21 cellular contexts compared by ENCODE assay signal in the genomic region with DNA sequence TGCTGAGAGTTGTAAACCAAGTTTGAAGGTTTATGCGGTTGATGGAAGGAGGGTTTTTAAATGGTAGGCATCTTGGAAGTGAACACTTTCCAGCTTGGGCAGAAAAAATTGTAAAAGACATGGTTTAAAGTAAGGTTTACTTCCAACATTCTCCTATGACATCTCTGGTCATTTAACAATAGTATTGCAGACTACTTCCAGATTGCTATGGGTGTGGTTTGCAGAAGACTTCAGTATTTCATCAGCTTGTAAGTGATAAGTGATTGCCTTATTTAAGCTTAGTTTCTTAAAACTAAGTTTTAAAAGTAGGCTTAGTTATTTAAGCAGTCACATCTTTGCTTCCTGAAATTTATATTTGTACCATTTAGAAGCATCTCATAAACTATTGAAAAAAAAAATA.
"Had no signal": no experiment of that assay in that cellular context is flagged by ENCODE, and none has a peak within 500 bp of the region (broad histone marks: within the 10 kb centered on the region; RNA-seq: fewer than 3 reads in every experiment).

No MANE protein-coding gene starts in this region.

- H3K27me3 ChIP-seq: esophagus muscularis mucosa, gastrocnemius medialis, hepatocyte, ovary, sigmoid colon, tibial nerve, upper lobe of left lung had no signal

- H2AFZ ChIP-seq: hepatocyte had no signal

- ATAC-seq: gastrocnemius medialis; natural killer cell; psoas muscle; right cardiac atrium; stimulated activated memory B cell treated with anti-CD40 and anti-IgM and Interleukin-4, amounts not matched to agents 10 μg/mL and 1 μg/mL and 100 μg/mL, for 72 hours had no signal

- H3K79me2 ChIP-seq: hepatocyte had no signal

- H3K4me1 ChIP-seq: esophagus muscularis mucosa, gastrocnemius medialis, psoas muscle, sigmoid colon, tibial nerve, upper lobe of left lung had no signal

- H3K36me3 ChIP-seq: ovary had no signal

- DNase-seq: cortex of kidney; effector CD8-positive, alpha-beta T cell; endodermal cell; gastrocnemius medialis; head of caudate nucleus; kidney; natural killer cell; occipital lobe; ovary; posterior cingulate gyrus; psoas muscle; right cardiac atrium; sigmoid colon; stimulated activated CD4-positive, alpha-beta T cell treated with anti-CD3 and anti-CD28 coated beads, Interleukin-4, amount 100 ng/mL, for 4 hours; upper lobe of left lung had no signal

- H3K27ac ChIP-seq: esophagus muscularis mucosa, gastrocnemius medialis, hepatocyte, ovary, psoas muscle, sigmoid colon, thoracic aorta, tibial nerve, upper lobe of left lung had no signal

- H3K4me3 ChIP-seq: esophagus muscularis mucosa, gastrocnemius medialis, hepatocyte, lung, ovary, psoas muscle, sigmoid colon, thoracic aorta, tibial nerve, upper lobe of left lung had no signal

- H3K4me2 ChIP-seq: hepatocyte had no signal

- H3K9me3 ChIP-seq: esophagus muscularis mucosa, gastrocnemius medialis, ovary, psoas muscle, sigmoid colon, thoracic aorta, tibial nerve, upper lobe of left lung had no signal
